ENCODE assay signal across 16 cellular contexts in the genomic region with DNA sequence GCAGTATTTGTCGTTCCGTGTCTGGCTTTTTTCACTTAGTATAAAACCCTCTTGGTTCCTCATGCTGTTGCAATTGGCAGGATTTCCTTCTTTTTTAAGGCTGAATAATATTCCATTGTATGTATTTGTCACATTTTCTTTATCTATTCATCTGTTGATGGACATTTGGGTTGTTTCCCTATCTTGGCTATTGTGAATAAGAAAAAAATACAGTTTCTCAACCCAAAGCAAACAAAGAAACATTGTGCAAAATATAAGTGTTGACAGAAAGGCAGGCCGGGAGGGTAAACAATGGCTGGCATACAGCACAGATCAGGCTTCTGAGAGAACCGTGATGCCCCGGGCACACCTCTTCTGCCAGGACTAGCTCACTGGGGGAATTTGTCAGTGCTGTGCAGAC.
"Had no signal": no experiment of that assay in that cellular context is flagged by ENCODE, and none has a peak within 500 bp of the region (broad histone marks: within the 10 kb centered on the region; RNA-seq: fewer than 3 reads in every experiment).

No MANE protein-coding gene starts in this region.

- H3K36me3 Mint-ChIP-seq: activated naive CD8-positive, alpha-beta T cell; natural killer cell treated with Interleukin-12 subunit alpha and Interleukin-12 subunit beta and Interleukin-15 and Interleukin-18, amount 100 ng/mL, for 72 hours had no signal

- H3K27ac Mint-ChIP-seq: activated CD4-positive, alpha-beta T cell treated with anti-CD3 and anti-CD28 coated beads, Interleukin-2, amount 10 ng/mL, durations not matched to agents 7 days and 5 days; activated naive CD8-positive, alpha-beta T cell; endodermal cell; natural killer cell treated with Interleukin-12 subunit alpha and Interleukin-12 subunit beta and Interleukin-15 and Interleukin-18, amount 100 ng/mL, for 72 hours had no signal

- H3K27ac ChIP-seq: hepatocyte, psoas muscle, right lobe of liver, spleen, stomach, thyroid gland had no signal

- DNase-seq: activated CD4-positive, alpha-beta T cell treated with anti-CD3 and anti-CD28 coated beads, Interleukin-2, amount 10 ng/mL, durations not matched to agents 7 days and 5 days; activated CD4-positive, CD25-positive, alpha-beta regulatory T cell; activated CD8-positive, alpha-beta memory T cell treated with anti-CD3 and anti-CD28 coated beads, Interleukin-2, amount 50 U/mL, for 48 hours; activated gamma-delta T cell treated with Interleukin-2 at 50 U/mL for 16 hours; endodermal cell; left ventricle myocardium superior; mesenchymal stem cell; psoas muscle; stimulated activated CD4-positive, alpha-beta T cell treated with anti-CD3 and anti-CD28 coated beads, Interleukin-1b, Interleukin-23, amount 100 ng/mL, for 48 hours; stomach; thyroid gland had no signal

- H3K4me3 Mint-ChIP-seq: activated CD4-positive, alpha-beta T cell treated with anti-CD3 and anti-CD28 coated beads, Interleukin-2, amount 10 ng/mL, durations not matched to agents 7 days and 5 days; activated naive CD8-positive, alpha-beta T cell; endodermal cell; natural killer cell treated with Interleukin-12 subunit alpha and Interleukin-12 subunit beta and Interleukin-15 and Interleukin-18, amount 100 ng/mL, for 72 hours had no signal

- H3K9me3 Mint-ChIP-seq: activated CD4-positive, alpha-beta T cell treated with anti-CD3 and anti-CD28 coated beads, Interleukin-2, amount 10 ng/mL, durations not matched to agents 7 days and 5 days; natural killer cell treated with Interleukin-12 subunit alpha and Interleukin-12 subunit beta and Interleukin-15 and Interleukin-18, amount 100 ng/mL, for 72 hours had no signal

- H3K27me3 Mint-ChIP-seq: activated CD4-positive, alpha-beta T cell treated with anti-CD3 and anti-CD28 coated beads, Interleukin-2, amount 10 ng/mL, durations not matched to agents 7 days and 5 days; activated naive CD8-positive, alpha-beta T cell had no signal
